ENCODE assay signal across 13 cellular contexts in the genomic region with DNA sequence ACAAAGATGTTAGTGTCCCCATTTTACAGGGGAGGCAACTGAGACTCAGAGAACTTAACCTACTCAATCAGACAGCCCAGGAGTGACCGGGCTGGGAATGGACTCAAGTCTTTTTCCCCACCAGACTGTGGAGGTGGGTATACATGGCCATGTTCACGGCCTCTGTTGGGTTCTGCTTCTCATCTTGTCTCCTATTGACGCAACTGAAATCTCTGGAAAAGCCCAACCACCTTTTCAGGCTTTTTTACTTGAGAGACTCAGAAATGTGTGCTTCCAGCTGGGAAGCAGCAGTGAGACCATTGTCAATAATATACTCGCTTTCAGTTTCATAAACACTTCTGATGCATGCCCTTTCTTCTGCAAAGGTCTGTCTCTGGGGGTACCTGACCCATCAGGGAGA.
DNase-seq lines count a peak whose midpoint lies in the region; ATAC-seq and TF ChIP-seq lines count a peak whose summit lies in the region.
"Had no signal": no experiment of that assay in that cellular context is flagged by ENCODE, and none has a peak within 500 bp of the region (broad histone marks: within the 10 kb centered on the region; RNA-seq: fewer than 3 reads in every experiment).

No MANE protein-coding gene starts in this region.

- no peak overlapping the region for H4K91ac ChIP-seq in H9 (ENCODE audit: insufficient read length, low read depth, low read length)

- H3K27me3 ChIP-seq in left lung (no peaks in the 10 kb centered on the region), transverse colon (no peaks in the 10 kb centered on the region), H9 (ENCODE audit: insufficient read depth, low read length) (no peaks in the 10 kb centered on the region)
- peaks cover 10% of the 10 kb centered on the region for H3K27me3 ChIP-seq in CD4-positive, alpha-beta T cell (ENCODE audit: control insufficient read depth, insufficient read depth, low read length)

- H2BK20ac ChIP-seq in H9 (ENCODE audit: low read depth, low read length, poor library complexity, severe bottlenecking): no peak overlapping the region

- no peak overlapping the region for H2BK12ac ChIP-seq in H9 (ENCODE audit: insufficient read length, low read depth, low read length)

- TF ChIP-seq CTCF in coronary artery (IDR thresholded peaks at IDR 0.05) (no peak), left lung (IDR thresholded peaks at IDR 0.05) (no peak), transverse colon (IDR thresholded peaks at IDR 0.05) (no peak), H9 (conservative IDR thresholded peaks at IDR 0.05) (no peak)
- TF ChIP-seq CTCF in CD4-positive, alpha-beta T cell (IDR thresholded peaks at IDR 0.05): no peak

- no peak for TF ChIP-seq EP300 in transverse colon (IDR thresholded peaks at IDR 0.05; ENCODE audit: low read depth)

- no peak overlapping the region for H4K8ac ChIP-seq in H9 (replicated peaks; ENCODE audit: insufficient read length, low read depth, low read length)

- H3K9ac ChIP-seq in H9 (ENCODE audit: extremely low read depth, insufficient read length, low read length): no peak overlapping the region

- H3K18ac ChIP-seq in H9 (ENCODE audit: insufficient read length, low read depth, low read length): no peak overlapping the region

- no peak overlapping the region for H2AFZ ChIP-seq in H9 (ENCODE audit: low read length)

- peak; percentile 30 for ATAC-seq in left lung
- ATAC-seq in CD4-positive, alpha-beta T cell (ENCODE audit: poor library complexity): no peak
- ATAC-seq: activated CD8-positive, alpha-beta T cell treated with anti-CD3 and anti-CD28 coated beads, Interleukin-2, amount 10 ng/mL, durations not matched to agents 7 days and 5 days; naive thymus-derived CD4-positive, alpha-beta T cell had no signal

- H3K56ac ChIP-seq in H9 (ENCODE audit: insufficient read length, low read depth, low read length): no peak overlapping the region

- H3K9me3 Mint-ChIP-seq in CD4-positive, alpha-beta T cell: no peaks in the 10 kb centered on the region
- H3K9me3 Mint-ChIP-seq in H9: no peaks in the 10 kb centered on the region
- H3K9me3 Mint-ChIP-seq: activated naive CD8-positive, alpha-beta T cell treated with anti-CD3 and anti-CD28 coated beads for 36 hours; naive thymus-derived CD4-positive, alpha-beta T cell had no signal

- peaks cover 42% of the 10 kb centered on the region for H3K27me3 Mint-ChIP-seq in CD4-positive, alpha-beta T cell
- no peaks in the 10 kb centered on the region for H3K27me3 Mint-ChIP-seq in H9 (ENCODE audit: low read depth)

- no peak overlapping the region for H2BK5ac ChIP-seq in H9 (ENCODE audit: insufficient read length, low read length)

- no peak overlapping the region for H3K4me2 ChIP-seq in H9 (ENCODE audit: insufficient read depth, insufficient read length, low read length)

- DNase-seq in NCI-H2107 treated with DMSO at 0.1 percent for 48 hours (lab: John Stamatoyannopoulos, UW; ENCODE audit: unreplicated experiment) (peak; percentile 32), NCI-H2107 (lab: John Stamatoyannopoulos, UW) (no peak), coronary artery (ENCODE audit: low spot score) (no peak), left lung (no peak), transverse colon (no peak), NCI-H1105 (lab: John Stamatoyannopoulos, UW) (no peak), H9 (no peak)
- no peak for DNase-seq in CD4-positive, alpha-beta T cell
- DNase-seq: activated CD8-positive, alpha-beta T cell treated with anti-CD3 and anti-CD28 coated beads, Interleukin-2, amount 10 ng/mL, durations not matched to agents 7 days and 5 days; activated naive CD8-positive, alpha-beta T cell treated with anti-CD3 and anti-CD28 coated beads for 36 hours; naive thymus-derived CD4-positive, alpha-beta T cell; NCI-H1417 treated with DMSO at 0.1 percent for 48 hours; T-helper 2 cell had no signal

- no peak overlapping the region for H2BK15ac ChIP-seq in H9 (ENCODE audit: low read depth, low read length)

- H3K36me3 ChIP-seq in left lung (no peaks in the 10 kb centered on the region), transverse colon (no peaks in the 10 kb centered on the region)

- no peak overlapping the region for H3K14ac ChIP-seq in H9 (ENCODE audit: insufficient read depth, low read length)

- intact Hi-C loops in left lung (cut with DNase I) (no loop called here), transverse colon (cut with DNase I; ENCODE audit: low total_unique reads) (no loop called here)
- intact Hi-C loops in CD4-positive, alpha-beta T cell (cut with DNase I, micrococcal nuclease): no loop called here

- H3K36me3 Mint-ChIP-seq in CD4-positive, alpha-beta T cell (ENCODE audit: low read depth): no peaks in the 10 kb centered on the region
- H3K36me3 Mint-ChIP-seq in H9 (ENCODE audit: insufficient read depth in 1 of 3, low read depth in 3 of 3): no peaks in the 10 kb centered on the region; a peak in 1 of 7 replicates
- H3K36me3 Mint-ChIP-seq: activated naive CD8-positive, alpha-beta T cell treated with anti-CD3 and anti-CD28 coated beads for 36 hours; naive thymus-derived CD4-positive, alpha-beta T cell had no signal

- H3K79me2 ChIP-seq in H9 (ENCODE audit: insufficient read depth, low read length): no peaks in the 10 kb centered on the region

- no peaks in the 10 kb centered on the region for H3K4me1 ChIP-seq in left lung
- peaks cover 0 to 24% (median 0%) of the 10 kb centered on the region in 4 donors for H3K4me1 ChIP-seq in transverse colon
- H3K4me1 ChIP-seq in H9 (ENCODE audit: insufficient read depth, low read length): peaks cover 3% of the 10 kb centered on the region; the same call in 1 of the 2 replicates

- TF ChIP-seq POLR2A in transverse colon (IDR thresholded peaks at IDR 0.05): no peak

- H3K27ac ChIP-seq in coronary artery (peak overlapping the region; percentile 60 to 83), left lung (peak overlapping the region in 1 of 2 donors; percentile 20), transverse colon (peak overlapping the region; percentile 52 to 65 (median 61)), H9 (ENCODE audit: insufficient read length, low read depth, low read length) (no peak overlapping the region)
- no peak overlapping the region for H3K27ac ChIP-seq in CD4-positive, alpha-beta T cell (ENCODE audit: low read depth, low read length)

- no peak overlapping the region for H2BK120ac ChIP-seq in H9 (ENCODE audit: low read depth, low read length, poor library complexity, severe bottlenecking)

- no peaks in the 10 kb centered on the region for H4K20me1 ChIP-seq in H9 (ENCODE audit: control insufficient read depth, insufficient read depth, insufficient read length)

- CTCF ChIA-PET in CD4-positive, alpha-beta T cell (lab: Charles Lee): no interaction called here

- in situ Hi-C loops in transverse colon (cut with MboI; ENCODE audit: low pct_ligation_motif_present in 1 of 4, low pct_unique_long_range_greater_than_20kb in 1 of 4, low sequenced_read_pairs in 3 of 4): no loop called here

- no peak overlapping the region for H3K23ac ChIP-seq in H9 (ENCODE audit: insufficient read length, low read depth, low read length)

- H3K23me2 ChIP-seq in H9 (ENCODE audit: insufficient read length, low read depth, low read length, poor library complexity, severe bottlenecking): no peaks in the 10 kb centered on the region

- 57 to 75% methylated on average over 4 of the region's 4 CpGs for WGBS in transverse colon (ENCODE audit: low coverage in 1 of 2), 2 donors
- no CpG with 5 or more reads among the region's 4 CpGs for WGBS in H9 (ENCODE audit: extremely low coverage, insufficient read length, low lambda C conversion rate)

- no peak overlapping the region for H4K5ac ChIP-seq in H9 (ENCODE audit: insufficient read length, low read depth, low read length)

- no peak overlapping the region for H3K4ac ChIP-seq in H9 (ENCODE audit: low read depth, low read length)

- H3K27ac Mint-ChIP-seq in CD4-positive, alpha-beta T cell: no peak overlapping the region
- H3K27ac Mint-ChIP-seq in H9: peak overlapping the region in 1 of 3 experiments; percentile 93; a peak in 2 of 7 replicates
- H3K27ac Mint-ChIP-seq: activated CD8-positive, alpha-beta T cell treated with anti-CD3 and anti-CD28 coated beads, Interleukin-2, amount 10 ng/mL, durations not matched to agents 7 days and 5 days; activated naive CD8-positive, alpha-beta T cell treated with anti-CD3 and anti-CD28 coated beads for 36 hours; naive thymus-derived CD4-positive, alpha-beta T cell had no signal

- peak overlapping the region; percentile 49 for H3K4me3 ChIP-seq in coronary artery
- no peak overlapping the region for H3K4me3 ChIP-seq in left lung
- no peak overlapping the region for H3K4me3 ChIP-seq in transverse colon

- no peak overlapping the region for H2AK5ac ChIP-seq in H9 (ENCODE audit: insufficient read length, low read length)

- POLR2A ChIA-PET in CD4-positive, alpha-beta T cell (lab: Charles Lee): no interaction called here

- no peaks in the 10 kb centered on the region for H3K9me3 ChIP-seq in left lung
- no peaks in the 10 kb centered on the region for H3K9me3 ChIP-seq in transverse colon
- H3K9me3 ChIP-seq in CD4-positive, alpha-beta T cell (ENCODE audit: control insufficient read depth, low read length): no peaks in the 10 kb centered on the region
- no peaks in the 10 kb centered on the region for H3K9me3 ChIP-seq in H9 (ENCODE audit: control insufficient read depth, low read depth, low read length)

- no peaks in the 10 kb centered on the region for H3K79me1 ChIP-seq in H9 (ENCODE audit: insufficient read depth, low read depth, low read length, poor library complexity, severe bottlenecking)

- no peak overlapping the region for H3K4me3 Mint-ChIP-seq in CD4-positive, alpha-beta T cell
- H3K4me3 Mint-ChIP-seq in H9: no peak overlapping the region
- H3K4me3 Mint-ChIP-seq: activated CD8-positive, alpha-beta T cell treated with anti-CD3 and anti-CD28 coated beads, Interleukin-2, amount 10 ng/mL, durations not matched to agents 7 days and 5 days; activated naive CD8-positive, alpha-beta T cell treated with anti-CD3 and anti-CD28 coated beads for 36 hours; naive thymus-derived CD4-positive, alpha-beta T cell had no signal

- no peaks in the 10 kb centered on the region for H3K4me1 Mint-ChIP-seq in CD4-positive, alpha-beta T cell (ENCODE audit: low read depth)
- peaks cover 23 to 39% of the 10 kb centered on the region in 2 experiments for H3K4me1 Mint-ChIP-seq in H9
- H3K4me1 Mint-ChIP-seq: activated naive CD8-positive, alpha-beta T cell treated with anti-CD3 and anti-CD28 coated beads for 36 hours; naive thymus-derived CD4-positive, alpha-beta T cell had no signal

- no peak overlapping the region for H3T11ph ChIP-seq in H9 (ENCODE audit: low read length)

Comparison
In these comparisons a context has a peak if more than half of its experiments do, and no peak if none do; other contexts are left out.
1. H3K27ac ChIP-seq: peak in coronary artery (2 of 2) and transverse colon (4 of 4); none in CD4-positive, alpha-beta T cell (single experiment) and H9 (single experiment).